Comparison of ENCODE assay signal across 1 cellular context in genomic region chr6:27630727-27631613, GRCh38.
A peak's percentile ranks its signal among the peaks of the same experiment; 100 is the strongest.
TF ChIP-seq lines count a peak whose summit lies in the region.

No MANE protein-coding gene starts in this region.

TF ChIP-seq in HepG2, 621 proteins besides CTCF, POLR2A, EP300 and RAD21 (continued from another document and continues in another):
- TF ChIP-seq ZBTB49 (CRISPR knock-in tag; IDR thresholded peaks at IDR 0.05; ENCODE audit: borderline replicate concordance) (peak; percentile 92), THYN1 (CRISPR knock-in tag; IDR thresholded peaks at IDR 0.05; ENCODE audit: borderline replicate concordance, low read depth) (no peak), HOXA3 (CRISPR knock-in tag; IDR thresholded peaks at IDR 0.05) (peak; percentile 82), NR2C2 (CRISPR knock-in tag; IDR thresholded peaks at IDR 0.05; ENCODE audit: borderline replicate concordance) (peak; percentile 29; the same call in 1 of the 2 replicates), ZNF256 (CRISPR knock-in tag; conservative IDR thresholded peaks at IDR 0.05) (no peak), TRIM24 (CRISPR knock-in tag; IDR thresholded peaks at IDR 0.05) (no peak), ZNF883 (CRISPR knock-in tag; IDR thresholded peaks at IDR 0.05; ENCODE audit: not compliant biosample characterization) (peak; percentile 87), SP140L (CRISPR knock-in tag; IDR thresholded peaks at IDR 0.05; ENCODE audit: borderline replicate concordance) (peak; percentile 97; the same call in 1 of the 2 replicates), XRCC5 (optimal IDR thresholded peaks at IDR 0.05; ENCODE audit: low read length) (peak; percentile 28), ZNF496 (CRISPR knock-in tag; IDR thresholded peaks at IDR 0.05; ENCODE audit: insufficient replicate concordance) (no peak), ZNF275 (CRISPR knock-in tag; IDR thresholded peaks at IDR 0.05; ENCODE audit: borderline replicate concordance) (no peak; the same call in 1 of the 2 replicates), EHMT2 (IDR thresholded peaks at IDR 0.05; ENCODE audit: borderline replicate concordance, low read depth, low read length) (no peak), ZNF329 (CRISPR knock-in tag; IDR thresholded peaks at IDR 0.05; ENCODE audit: low read depth) (peak; percentile 31; the same call in 1 of the 2 replicates), ZNF547 (CRISPR knock-in tag; IDR thresholded peaks at IDR 0.05) (peak; percentile 97), YEATS4 (CRISPR knock-in tag; IDR thresholded peaks at IDR 0.05; ENCODE audit: borderline replicate concordance) (0 out of 2 replicates have a peak, but pooled peaks have one; percentile 38), FOXA3 (CRISPR knock-in tag; IDR thresholded peaks at IDR 0.05) (peak; percentile 67), ZNF460 (CRISPR knock-in tag; IDR thresholded peaks at IDR 0.05; ENCODE audit: borderline replicate concordance) (no peak), ZNF160 (CRISPR knock-in tag; IDR thresholded peaks at IDR 0.05) (peak; percentile 75; the same call in 1 of the 2 replicates), MIER3 (CRISPR knock-in tag; IDR thresholded peaks at IDR 0.05; ENCODE audit: borderline replicate concordance) (peak; percentile 81; the same call in 1 of the 2 replicates), TCF7 (IDR thresholded peaks at IDR 0.05; ENCODE audit: low read depth) (no peak), ZNF20 (CRISPR knock-in tag; IDR thresholded peaks at IDR 0.05) (peak; percentile 89; the same call in 1 of the 2 replicates), BRF2 (CRISPR knock-in tag; IDR thresholded peaks at IDR 0.05) (peak; percentile 85; the same call in 1 of the 2 replicates), YEATS2 (CRISPR knock-in tag; IDR thresholded peaks at IDR 0.05; ENCODE audit: borderline replicate concordance) (peak; percentile 74; the same call in 1 of the 2 replicates), SALL2 (CRISPR knock-in tag; IDR thresholded peaks at IDR 0.05) (0 out of 2 replicates have a peak, but pooled peaks have one; percentile 15), ZNF180 (CRISPR knock-in tag; IDR thresholded peaks at IDR 0.05; ENCODE audit: borderline replicate concordance, low read depth) (no peak), ZNF281 (CRISPR knock-in tag; IDR thresholded peaks at IDR 0.05; ENCODE audit: borderline replicate concordance) (peak; percentile 57; the same call in 1 of the 2 replicates), MBNL3 (CRISPR knock-in tag; conservative IDR thresholded peaks at IDR 0.05) (no peak), TBL1XR1 (IDR thresholded peaks at IDR 0.05; ENCODE audit: borderline replicate concordance, low read length, partially characterized antibody) (no peak), ISX (CRISPR knock-in tag; conservative IDR thresholded peaks at IDR 0.05) (no peak), TFAP4 (IDR thresholded peaks at IDR 0.05; ENCODE audit: borderline replicate concordance, low read depth) (no peak), E2F5 (CRISPR knock-in tag; conservative IDR thresholded peaks at IDR 0.05) (peak; percentile 78), CEBPZ (IDR thresholded peaks at IDR 0.05; ENCODE audit: low read length) (no peak), ZNF580 (CRISPR knock-in tag; IDR thresholded peaks at IDR 0.05; ENCODE audit: borderline replicate concordance, low read depth) (peak; percentile 99), UBTF (CRISPR knock-in tag; IDR thresholded peaks at IDR 0.05) (peak; percentile 62), JUND (CRISPR knock-in tag; IDR thresholded peaks at IDR 0.05) (peak; percentile 49; the same call in 1 of the 2 replicates), KDM4B (CRISPR knock-in tag; IDR thresholded peaks at IDR 0.05) (peak; percentile 89), FOXK1 (CRISPR knock-in tag; IDR thresholded peaks at IDR 0.05; ENCODE audit: borderline replicate concordance, low read depth) (peak; percentile 84; the same call in 1 of the 2 replicates), ZBTB7B (CRISPR knock-in tag; IDR thresholded peaks at IDR 0.05) (peak; percentile 66)
